Comparison of ENCODE assay signal across 8 cellular contexts in the genomic region with DNA sequence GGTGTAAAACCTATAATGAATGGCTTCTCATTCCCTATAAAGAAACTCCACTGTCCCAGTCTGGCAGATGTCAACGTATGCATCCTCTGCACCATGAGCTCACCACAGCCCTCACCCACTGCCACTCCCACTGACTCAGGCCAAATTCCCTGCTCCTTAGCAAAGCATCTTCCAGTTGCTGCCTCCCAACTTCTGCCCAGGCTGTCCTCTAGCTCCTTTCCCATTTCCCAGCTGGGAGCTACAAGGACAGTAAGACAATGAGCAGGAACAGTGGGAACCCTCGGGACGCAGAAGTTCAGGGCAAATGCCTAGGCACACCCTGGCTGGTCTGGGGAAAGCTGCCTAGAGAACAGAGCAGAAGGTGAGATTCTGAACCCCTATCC.
DNase-seq lines count a peak whose midpoint lies in the region; ATAC-seq and TF ChIP-seq lines count a peak whose summit lies in the region.

No MANE protein-coding gene starts in this region.

- peak; percentile 77 for DNase-seq in RWPE1 (ENCODE audit: low spot score)
- peak; percentile 43 to 76 for DNase-seq in erythroblast (lab: John Stamatoyannopoulos, UW)
- no peak for DNase-seq in NCI-H1436 (lab: John Stamatoyannopoulos, UW)
- no peak for DNase-seq in GM19240 (ENCODE audit: insufficient read length, low spot score)

- no peak for ATAC-seq in GM19463 (IDR thresholded peaks at IDR 0.05; ENCODE audit: unreplicated experiment)
- ATAC-seq in GM19328 (IDR thresholded peaks at IDR 0.05; ENCODE audit: unreplicated experiment), result no peak

- peak overlapping the region; percentile 81 for H3K27ac ChIP-seq in RWPE1

- peak overlapping the region in 1 of 3 experiments; percentile 43 for H3K27ac Mint-ChIP-seq in nephron

- peaks cover 17% of the 10 kb centered on the region for H3K36me3 Mint-ChIP-seq in nephron (ENCODE audit: low read depth)

- H3K4me3 ChIP-seq in GM12875 (ENCODE audit: low read depth, low read length), result peak overlapping the region; percentile 63

- POLR2A ChIA-PET in RWPE1 (lab: Yijun Ruan, JAX; ENCODE audit: low non-redundant PET), result interaction anchor here (0.5 kb wide), 1 partner anchor 154 kb away, joined by 3 read pairs; no protein-coding TSS in a partner anchor

- peaks cover 13% of the 10 kb centered on the region for H3K4me1 Mint-ChIP-seq in nephron

- H3K4me3 Mint-ChIP-seq in nephron, result peak overlapping the region; percentile 90 to 98 (median 94)

- H3K9me3 Mint-ChIP-seq in nephron, result no peaks in the 10 kb centered on the region

- CTCF ChIA-PET in RWPE1 (lab: Yijun Ruan, JAX), result interaction anchor here (0.5 to 1.3 kb wide), 3 partner anchors 16 to 445 kb away, joined by 3 to 7 read pairs (median 6); no protein-coding TSS in a partner anchor

- no peaks in the 10 kb centered on the region for H3K27me3 Mint-ChIP-seq in nephron (ENCODE audit: low read depth)

- TF ChIP-seq CTCF in GM12875 (IDR thresholded peaks at IDR 0.05; ENCODE audit: borderline replicate concordance, insufficient read depth, low read depth, low read length) (no peak), RWPE1 (conservative IDR thresholded peaks at IDR 0.05; ENCODE audit: low read depth) (no peak), nephron (IDR thresholded peaks at IDR 0.05; ENCODE audit: unreplicated experiment in 3 of 3) (no peak)

- TF ChIP-seq POLR2A in erythroblast (IDR thresholded peaks at IDR 0.05; ENCODE audit: low read length), result no peak

Comparison
In these comparisons a context has a peak if more than half of its experiments do, and no peak if none do; other contexts are left out.
1. DNase-seq: peak in RWPE1 (single experiment) and erythroblast (2 of 2); none in NCI-H1436 (single experiment) and GM19240 (single experiment).